ENCODE assay signal across 7 cellular contexts in the genomic region with DNA sequence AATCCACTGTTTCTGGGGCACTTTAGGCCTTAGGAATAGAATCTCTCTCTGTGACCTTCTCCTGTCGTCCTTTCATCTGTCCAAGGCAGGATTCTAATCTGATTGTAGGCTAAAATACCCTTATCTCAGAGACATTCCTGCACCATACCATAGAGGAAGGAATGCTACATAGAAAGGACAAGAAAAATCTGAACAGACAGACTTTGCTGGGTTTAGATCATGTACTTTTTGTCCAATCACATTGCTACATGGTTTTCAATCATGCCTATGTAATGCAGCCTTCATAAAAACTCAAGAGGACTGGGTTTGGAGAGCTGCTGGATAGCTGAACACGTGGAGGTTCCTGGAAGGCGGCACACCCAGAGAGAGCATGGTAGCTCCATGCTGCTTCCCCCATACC.
"Had no signal": no experiment of that assay in that cellular context is flagged by ENCODE, and none has a peak within 500 bp of the region (broad histone marks: within the 10 kb centered on the region; RNA-seq: fewer than 3 reads in every experiment).

No MANE protein-coding gene starts in this region.

- ATAC-seq: HepG2, K562 had no signal

- H3K4me3 ChIP-seq: K562 had no signal

- H3K27ac ChIP-seq: HL-60, KMS-11 had no signal

- H3K9ac ChIP-seq: KMS-11 had no signal

- FAIRE-seq: HepG2, K562 had no signal

- H3K4me2 ChIP-seq: KMS-11 had no signal

- DNase-seq: IMR-90, KBM-7, KG1 had no signal
